18 cellular contexts compared by ENCODE assay signal in genomic region chr9:80077059-80077458, GRCh38.
"Had no signal": no experiment of that assay in that cellular context is flagged by ENCODE, and none has a peak within 500 bp of the region (broad histone marks: within the 10 kb centered on the region; RNA-seq: fewer than 3 reads in every experiment).

No MANE protein-coding gene starts in this region.

- ATAC-seq: activated T-cell treated with anti-CD3 and anti-CD28 coated beads, Interleukin-2, amount 50 U/mL, for 72 hours; gastroesophageal sphincter; heart left ventricle; left lobe of liver; mucosa of descending colon; naive thymus-derived CD4-positive, alpha-beta T cell; pancreas; sciatic nerve; stimulated activated effector memory CD8-positive, alpha-beta T cell treated with anti-CD3 and anti-CD28 coated beads, Interleukin-12 subunit alpha, Interleukin-12 subunit beta, amount 100 ng/mL, for 72 hours had no signal

- H3K27ac Mint-ChIP-seq: activated T-cell treated with anti-CD3 and anti-CD28 coated beads, Interleukin-2, amount 50 U/mL, for 72 hours; naive thymus-derived CD4-positive, alpha-beta T cell; stimulated activated effector memory CD8-positive, alpha-beta T cell treated with anti-CD3 and anti-CD28 coated beads, Interleukin-12 subunit alpha, Interleukin-12 subunit beta, amount 100 ng/mL, for 72 hours had no signal

- H3K36me3 Mint-ChIP-seq: naive thymus-derived CD4-positive, alpha-beta T cell; stimulated activated effector memory CD8-positive, alpha-beta T cell treated with anti-CD3 and anti-CD28 coated beads, Interleukin-12 subunit alpha, Interleukin-12 subunit beta, amount 100 ng/mL, for 72 hours had no signal

- H3K9me3 Mint-ChIP-seq: stimulated activated effector memory CD8-positive, alpha-beta T cell treated with anti-CD3 and anti-CD28 coated beads, Interleukin-12 subunit alpha, Interleukin-12 subunit beta, amount 100 ng/mL, for 72 hours had no signal

- H3K27me3 Mint-ChIP-seq: naive thymus-derived CD4-positive, alpha-beta T cell had no signal

- DNase-seq: activated CD4-positive, alpha-beta T cell treated with anti-CD3 and anti-CD28 coated beads for 1 hour; activated effector memory CD4-positive, alpha-beta T cell treated with anti-CD3 and anti-CD28 coated beads, Interleukin-2, amount 50 U/mL, for 16 hours; activated naive CD4-positive, alpha-beta T cell treated with anti-CD3 and anti-CD28 coated beads, Interleukin-2, amount 50 U/mL, for 16 hours; activated T-cell treated with anti-CD3 and anti-CD28 coated beads, Interleukin-2, amount 50 U/mL, for 72 hours; adrenal gland; effector CD4-positive, alpha-beta T cell; heart left ventricle; kidney; mucosa of descending colon; naive thymus-derived CD4-positive, alpha-beta T cell; pancreas; stimulated activated CD4-positive, alpha-beta T cell treated with anti-CD3 and anti-CD28 coated beads, Interleukin-4, amount 100 ng/mL, for 24 hours; T-helper 2 cell; thyroid gland had no signal

- H3K4me3 Mint-ChIP-seq: naive thymus-derived CD4-positive, alpha-beta T cell; stimulated activated effector memory CD8-positive, alpha-beta T cell treated with anti-CD3 and anti-CD28 coated beads, Interleukin-12 subunit alpha, Interleukin-12 subunit beta, amount 100 ng/mL, for 72 hours had no signal

- H3K4me1 Mint-ChIP-seq: naive thymus-derived CD4-positive, alpha-beta T cell had no signal
